ENCODE assay signal across 1 cellular context in the genomic region with DNA sequence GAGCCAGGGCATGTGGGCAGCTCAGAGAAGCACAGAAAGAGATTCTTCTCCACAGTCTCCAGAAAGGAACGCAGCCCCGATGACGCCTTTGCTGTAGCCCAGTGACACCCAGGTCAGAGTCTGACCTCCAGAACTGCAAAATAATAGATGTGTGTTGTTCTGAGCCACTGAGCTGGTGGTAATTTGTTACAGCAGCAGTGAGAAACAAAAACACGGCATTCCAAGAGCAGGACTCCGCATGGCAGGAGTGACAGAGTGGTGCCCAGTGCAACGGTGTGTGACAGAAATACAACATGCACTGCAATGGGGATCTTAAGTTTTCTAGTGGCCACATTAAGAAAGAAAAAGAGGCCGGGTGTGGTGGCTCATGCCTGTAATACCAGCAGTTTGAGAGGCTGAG. TPM values are rescaled to one million over a fixed set of nuclear protein-coding genes. Genes with fewer than 3 reads are reported as not detected.
"Had no signal": no experiment of that assay in that cellular context is flagged by ENCODE, and none has a peak within 500 bp of the region (broad histone marks: within the 10 kb centered on the region; RNA-seq: fewer than 3 reads in every experiment).

No MANE protein-coding gene starts in this region.

RNA-seq across cellular contexts. Expression of gene GPAT2, which starts 18.7 kb away (rescaled TPM):
- total RNA-seq: HT-29 had no signal
